Comparison of ENCODE assay signal across 2 cellular contexts in genomic region chr3:128649264-128649663, GRCh38.
TF ChIP-seq lines count a peak whose summit lies in the region.

No MANE protein-coding gene starts in this region.

TF ChIP-seq in A549, 52 proteins besides CTCF, POLR2A, EP300 and RAD21 (continued from another document):
- TF ChIP-seq PBX3 (IDR thresholded peaks at IDR 0.05): no peak
- no peak for TF ChIP-seq ZC3H11A (IDR thresholded peaks at IDR 0.05)
- TF ChIP-seq HOXB13 (CRISPR knock-in tag; IDR thresholded peaks at IDR 0.05; ENCODE audit: low read depth): no peak
- TF ChIP-seq KDM5A (IDR thresholded peaks at IDR 0.05): no peak
- no peak for TF ChIP-seq CHD4 (IDR thresholded peaks at IDR 0.05; ENCODE audit: borderline replicate concordance)
- no peak for TF ChIP-seq CBX8 (IDR thresholded peaks at IDR 0.05)
- no peak for TF ChIP-seq MAZ (IDR thresholded peaks at IDR 0.05; ENCODE audit: borderline replicate concordance, low read depth, low read length)
- TF ChIP-seq RFX5 (IDR thresholded peaks at IDR 0.05): no peak
- no peak for TF ChIP-seq FOXS1 (CRISPR knock-in tag; IDR thresholded peaks at IDR 0.05)
TF ChIP-seq in A549: peak in this region for 0.

TF ChIP-seq in GM12878, 131 proteins besides CTCF, POLR2A, EP300 and RAD21:
- peak; percentile 49; the same call in 1 of the 2 replicates for TF ChIP-seq ZBTB40 (IDR thresholded peaks at IDR 0.05; ENCODE audit: borderline replicate concordance)
- no peak for TF ChIP-seq SIX5 (IDR thresholded peaks at IDR 0.05; ENCODE audit: low read depth, low read length, severe bottlenecking)
TF ChIP-seq in GM12878: peak in this region for 1.
